In genomic region chr5:124061663-124062062, GRCh38 we compare ENCODE assay signal across 13 cellular contexts.
DNase-seq lines count a peak whose midpoint lies in the region; ATAC-seq and TF ChIP-seq lines count a peak whose summit lies in the region.
"Had no signal": no experiment of that assay in that cellular context is flagged by ENCODE, and none has a peak within 500 bp of the region (broad histone marks: within the 10 kb centered on the region; RNA-seq: fewer than 3 reads in every experiment).

No MANE protein-coding gene starts in this region.

- TF ChIP-seq POLR2A in prostate gland (IDR thresholded peaks at IDR 0.05) = no peak

- no peak overlapping the region for H3K27ac ChIP-seq in prostate gland

- peaks cover 10% of the 10 kb centered on the region for H3K4me1 Mint-ChIP-seq in endothelial cell (ENCODE audit: unreplicated experiment)
- H3K4me1 Mint-ChIP-seq: CD4-positive, CD25-positive, alpha-beta regulatory T cell had no signal

- no peaks in the 10 kb centered on the region for H3K27me3 Mint-ChIP-seq in endothelial cell (ENCODE audit: unreplicated experiment)
- H3K27me3 Mint-ChIP-seq: activated CD8-positive, alpha-beta T cell treated with anti-CD3 and anti-CD28 coated beads for 36 hours; CD4-positive, CD25-positive, alpha-beta regulatory T cell; stimulated activated memory B cell treated with anti-CD40 and anti-IgM and Interleukin-4, amounts not matched to agents 10 μg/mL and 1 μg/mL and 100 μg/mL, for 72 hours had no signal

- in situ Hi-C loops in astrocyte of the spinal cord (cut with HindIII; ENCODE audit: low sequenced_read_pairs) = no loop called here

- no peaks in the 10 kb centered on the region for H3K9me3 Mint-ChIP-seq in endothelial cell (ENCODE audit: unreplicated experiment)
- H3K9me3 Mint-ChIP-seq: stimulated activated memory B cell treated with anti-CD40 and anti-IgM and Interleukin-4, amounts not matched to agents 10 μg/mL and 1 μg/mL and 100 μg/mL, for 72 hours had no signal

- WGBS in prostate gland = 28% methylated on average over 1 of the region's 1 CpG

- no peak for ATAC-seq in GM18519 (IDR thresholded peaks at IDR 0.05; ENCODE audit: low FRiP score, unreplicated experiment)
- ATAC-seq: activated CD8-positive, alpha-beta T cell treated with anti-CD3 and anti-CD28 coated beads for 36 hours; stimulated activated memory B cell treated with anti-CD40 and anti-IgM and Interleukin-4, amounts not matched to agents 10 μg/mL and 1 μg/mL and 100 μg/mL, for 72 hours had no signal

- no peaks in the 10 kb centered on the region for H3K36me3 Mint-ChIP-seq in endothelial cell (ENCODE audit: low read depth, unreplicated experiment)
- H3K36me3 Mint-ChIP-seq: CD4-positive, CD25-positive, alpha-beta regulatory T cell; stimulated activated memory B cell treated with anti-CD40 and anti-IgM and Interleukin-4, amounts not matched to agents 10 μg/mL and 1 μg/mL and 100 μg/mL, for 72 hours had no signal

- no peaks in the 10 kb centered on the region for H3K27me3 ChIP-seq in prostate gland (replicated peaks; ENCODE audit: insufficient read depth)

- no peak overlapping the region for H3K4me3 Mint-ChIP-seq in endothelial cell (ENCODE audit: unreplicated experiment)
- H3K4me3 Mint-ChIP-seq: activated CD8-positive, alpha-beta T cell treated with anti-CD3 and anti-CD28 coated beads for 36 hours; CD4-positive, CD25-positive, alpha-beta regulatory T cell; stimulated activated memory B cell treated with anti-CD40 and anti-IgM and Interleukin-4, amounts not matched to agents 10 μg/mL and 1 μg/mL and 100 μg/mL, for 72 hours had no signal

- no peaks in the 10 kb centered on the region for H3K4me1 ChIP-seq in prostate gland (replicated peaks)

- peak; percentile 21 for DNase-seq in EL
- peak; percentile 96 for DNase-seq in NCI-H2081 treated with DMSO at 0.1 percent for 48 hours (lab: John Stamatoyannopoulos, UW)
- DNase-seq in astrocyte of the spinal cord (ENCODE audit: low read depth, low spot score) = peak; percentile 79
- peak; percentile 63 for DNase-seq in prostate gland (ENCODE audit: low spot score)
- no peak for DNase-seq in endothelial cell (ENCODE audit: low spot score)
- no peak for DNase-seq in HuH-7.5 (ENCODE audit: low spot score)
- DNase-seq in NAMALWA (ENCODE audit: low spot score) = no peak
- DNase-seq: activated CD8-positive, alpha-beta T cell treated with anti-CD3 and anti-CD28 coated beads for 36 hours; activated naive CD4-positive, alpha-beta T cell treated with anti-CD3 and anti-CD28 coated beads, Interleukin-2, amount 50 U/mL, for 16 hours; CD4-positive, CD25-positive, alpha-beta regulatory T cell; NCI-H510A had no signal

- no peak overlapping the region for H3K4me3 ChIP-seq in astrocyte of the spinal cord (ENCODE audit: low read depth, low read length)
- H3K4me3 ChIP-seq in prostate gland = no peak overlapping the region

- no peaks in the 10 kb centered on the region for H3K9me3 ChIP-seq in prostate gland

- TF ChIP-seq CTCF in astrocyte of the spinal cord (IDR thresholded peaks at IDR 0.05; ENCODE audit: low read depth, low read length) (no peak), prostate gland (IDR thresholded peaks at IDR 0.05) (no peak), endothelial cell (IDR thresholded peaks at IDR 0.05; ENCODE audit: unreplicated experiment) (no peak)

- H3K36me3 ChIP-seq in prostate gland = no peaks in the 10 kb centered on the region

- no peak overlapping the region for H3K27ac Mint-ChIP-seq in endothelial cell (ENCODE audit: unreplicated experiment)
- H3K27ac Mint-ChIP-seq: activated CD8-positive, alpha-beta T cell treated with anti-CD3 and anti-CD28 coated beads for 36 hours; CD4-positive, CD25-positive, alpha-beta regulatory T cell; stimulated activated memory B cell treated with anti-CD40 and anti-IgM and Interleukin-4, amounts not matched to agents 10 μg/mL and 1 μg/mL and 100 μg/mL, for 72 hours had no signal

- intact Hi-C loops in prostate gland (cut with DNase I) = no loop called here

Comparison
In these comparisons a context has a peak if more than half of its experiments do, and no peak if none do; other contexts are left out.
1. DNase-seq: peak in EL (single experiment), NCI-H2081 treated with DMSO at 0.1 percent for 48 hours (single experiment), astrocyte of the spinal cord (single experiment) and prostate gland (single experiment); none in endothelial cell (single experiment), HuH-7.5 (single experiment) and NAMALWA (single experiment).